ENCODE assay signal across 31 cellular contexts in the genomic region with DNA sequence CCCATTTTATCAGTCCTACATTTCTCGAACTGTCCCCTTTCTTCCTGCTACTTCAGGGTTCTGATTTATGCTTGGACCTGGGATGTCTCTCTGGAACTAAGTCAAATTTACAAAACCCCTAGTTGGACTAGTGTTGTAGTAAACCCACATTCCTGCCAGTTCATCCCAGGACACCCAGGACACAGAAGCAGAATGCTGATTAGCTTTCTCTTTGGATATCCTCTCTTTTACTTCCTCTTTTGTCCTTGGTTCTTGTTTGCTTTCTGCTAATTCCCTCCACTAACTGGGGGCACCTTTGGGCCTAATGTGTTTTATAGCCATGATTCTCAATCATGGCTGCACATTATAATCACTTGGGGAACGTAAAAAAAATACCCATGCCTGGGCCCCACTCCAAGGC.
"Had no signal": no experiment of that assay in that cellular context is flagged by ENCODE, and none has a peak within 500 bp of the region (broad histone marks: within the 10 kb centered on the region; RNA-seq: fewer than 3 reads in every experiment).

No MANE protein-coding gene starts in this region.

- H3K27ac ChIP-seq: ascending aorta, cardiac muscle cell, colonic mucosa, Peyer's patch, VCaP had no signal

- H3K9me3 ChIP-seq: ascending aorta, colonic mucosa, MG63, Peyer's patch had no signal

- DNase-seq: activated CD4-positive, alpha-beta T cell treated with anti-CD3 and anti-CD28 coated beads, Interleukin-2, amount 10 ng/mL, durations not matched to agents 24 days and 14 days; activated CD4-positive, alpha-beta T cell treated with anti-CD3 and anti-CD28 coated beads, Interleukin-2, amount 50 U/mL, for 48 hours; activated CD8-positive, alpha-beta T cell treated with anti-CD3 and anti-CD28 coated beads, Interleukin-2, amount 10 ng/mL, durations not matched to agents 7 days and 5 days; activated gamma-delta T cell; activated naive CD4-positive, alpha-beta T cell treated with Interleukin-2 at 50 U/mL for 16 hours; activated naive CD8-positive, alpha-beta T cell treated with anti-CD3 and anti-CD28 coated beads, Interleukin-2, amount 10 ng/mL, durations not matched to agents 7 days and 5 days; activated T-cell treated with anti-CD3 and anti-CD28 coated beads, Interleukin-2, amount 50 U/mL, for 24 hours; amygdala; colonic mucosa; Karpas-422; MG63; NCI-H1105; NCI-H1417 treated with DMSO at 0.1 percent for 48 hours; NCI-H1930; NCI-H2081 treated with DMSO at 0.1 percent for 48 hours; NCI-H226; NCI-H446 treated with DMSO at 0.1 percent for 48 hours; NCI-H524; NCI-H69; NCI-H82; PC-3; Peyer's patch; RPMI8226; SIG-M5; SW 1271; T-helper 1 cell; T-helper 2 cell; T-helper 9 cell had no signal

- H3K4me1 ChIP-seq: ascending aorta, colonic mucosa, Peyer's patch had no signal

- ATAC-seq: activated CD8-positive, alpha-beta T cell treated with anti-CD3 and anti-CD28 coated beads, Interleukin-2, amount 10 ng/mL, durations not matched to agents 7 days and 5 days; PC-3 had no signal

- H3K36me3 ChIP-seq: ascending aorta, cardiac muscle cell, colonic mucosa, MG63, Peyer's patch had no signal

- H3K4me3 ChIP-seq: ascending aorta, cardiac muscle cell, colonic mucosa, MG63, Peyer's patch had no signal
